8 cellular contexts compared by ENCODE assay signal in the genomic region with DNA sequence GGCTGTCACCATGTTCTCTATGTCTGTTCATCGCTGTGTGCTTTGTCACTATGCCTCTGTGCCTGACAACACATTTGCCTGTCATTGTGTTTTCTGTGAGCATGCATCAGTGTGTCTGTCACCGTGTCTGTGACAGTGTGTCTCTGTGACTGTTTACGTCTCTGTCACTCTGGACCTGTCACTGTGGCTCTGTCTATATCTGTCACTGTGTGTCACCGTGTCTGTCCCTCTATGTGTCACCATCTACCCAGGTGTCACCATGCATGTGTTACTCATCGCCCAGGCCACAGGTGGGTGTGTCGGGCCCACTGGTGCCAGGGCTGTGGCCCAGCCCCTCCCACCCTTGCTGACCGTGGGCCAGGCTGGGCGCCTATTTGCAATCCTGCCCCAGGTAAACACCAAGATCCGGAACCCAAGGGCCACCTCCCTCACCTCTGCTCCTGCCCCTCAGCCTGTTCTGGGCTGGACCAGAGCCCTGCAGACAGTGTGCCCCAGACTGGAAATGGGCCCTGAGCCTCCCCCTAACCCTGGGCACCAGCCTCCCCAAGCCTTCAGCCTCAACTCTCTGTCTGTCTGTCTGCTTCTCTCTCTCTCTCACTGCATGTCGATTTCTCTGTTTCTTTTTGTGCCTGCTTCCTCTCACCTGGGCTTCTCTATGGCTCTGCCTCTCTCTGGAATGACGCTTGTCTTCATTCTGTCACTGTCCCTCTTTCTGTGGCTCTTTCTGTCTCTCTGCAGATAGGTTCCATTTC. TPM values are rescaled to one million over a fixed set of nuclear protein-coding genes. Genes with fewer than 3 reads are reported as not detected.
A peak's percentile ranks its signal among the peaks of the same experiment; 100 is the strongest.
DNase-seq lines count a peak whose midpoint lies in the region; FAIRE-seq lines count a peak whose summit lies in the region.
"Had no signal": no experiment of that assay in that cellular context is flagged by ENCODE, and none has a peak within 500 bp of the region (broad histone marks: within the 10 kb centered on the region; RNA-seq: fewer than 3 reads in every experiment).

No MANE protein-coding gene starts in this region.

- H3K27ac ChIP-seq in small intestine (ENCODE audit: low read depth in 1 of 2, low read length in 1 of 2): peak overlapping the region; percentile 56 to 74

- peaks cover 0 to 3% of the 10 kb centered on the region in 2 donors for H3K4me1 ChIP-seq in small intestine (ENCODE audit: control insufficient read depth in 2 of 2, insufficient read depth in 1 of 2, low read depth in 1 of 2, low read length in 1 of 2)

- H3K9me3 Mint-ChIP-seq in T-helper 2 cell treated with Interferon-gamma antibody and Interleukin-4, amounts not matched to agents 5 μg/mL and 100 μg/mL, for 36 hours: no peaks in the 10 kb centered on the region

- H3K4me3 ChIP-seq in small intestine (ENCODE audit: low read depth in 1 of 2, low read length in 2 of 2): no peak overlapping the region

- peaks cover 0 to 2% of the 10 kb centered on the region in 2 donors for H3K36me3 ChIP-seq in small intestine (ENCODE audit: control insufficient read depth in 2 of 2, insufficient read depth in 2 of 2, low read length in 2 of 2)

- FAIRE-seq in small intestine (lab: Jason Lieb, UNC): no peak

- no peak overlapping the region for H3K27ac Mint-ChIP-seq in T-helper 2 cell treated with Interferon-gamma antibody and Interleukin-4, amounts not matched to agents 5 μg/mL and 100 μg/mL, for 36 hours

- peaks cover 2% of the 10 kb centered on the region for H3K36me3 Mint-ChIP-seq in T-helper 2 cell treated with Interferon-gamma antibody and Interleukin-4, amounts not matched to agents 5 μg/mL and 100 μg/mL, for 36 hours (ENCODE audit: low read depth)

- WGBS in small intestine, 3 donors: 24 to 60% (median 38%) methylated on average over 11 of the region's 11 CpGs

- H3K27me3 ChIP-seq in small intestine (ENCODE audit: control insufficient read depth in 2 of 2, insufficient read depth in 2 of 2, low read length in 2 of 2): no peaks in the 10 kb centered on the region

- no peaks in the 10 kb centered on the region for H3K9me3 ChIP-seq in small intestine (ENCODE audit: control insufficient read depth, low read depth)

- no peak overlapping the region for H3K4me3 Mint-ChIP-seq in T-helper 2 cell treated with Interferon-gamma antibody and Interleukin-4, amounts not matched to agents 5 μg/mL and 100 μg/mL, for 36 hours

- peaks cover 10% of the 10 kb centered on the region for H3K27me3 Mint-ChIP-seq in T-helper 2 cell treated with Interferon-gamma antibody and Interleukin-4, amounts not matched to agents 5 μg/mL and 100 μg/mL, for 36 hours (ENCODE audit: low read depth)

- DNase-seq in T-helper 2 cell treated with Interferon-gamma antibody and Interleukin-4, amounts not matched to agents 5 μg/mL and 100 μg/mL, for 36 hours (ENCODE audit: low spot score): peak; percentile 29
- no peak for DNase-seq in T-helper 2 cell
- peak; percentile 13 for DNase-seq in epidermal melanocyte (ENCODE audit: insufficient read length, low spot score)
- peak; percentile 84 for DNase-seq in small intestine
- no peak for DNase-seq in COLO829 (ENCODE audit: low spot score)
- no peak for DNase-seq in effector CD4-positive, alpha-beta T cell
- DNase-seq: NCI-H2171, SIG-M5 had no signal

- H3K4me1 Mint-ChIP-seq in T-helper 2 cell treated with Interferon-gamma antibody and Interleukin-4, amounts not matched to agents 5 μg/mL and 100 μg/mL, for 36 hours (ENCODE audit: low read depth): peaks cover 19% of the 10 kb centered on the region

RNA-seq across cellular contexts. Expression of a gene that starts 7.7 kb away (rescaled TPM):
- 10 to 100 TPM; 14.5 to 16.7 (median 14.6) TPM for polyA plus RNA-seq in small intestine

RNA-seq across cellular contexts. Expression of a gene that starts 14.1 kb away (rescaled TPM):
- polyA plus RNA-seq in small intestine: 10 to 100 TPM; 15.7 to 24.8 (median 21.5) TPM

RNA-seq across cellular contexts. Expression of a gene that starts 15.3 kb away (rescaled TPM):
- 100 to 1,000 TPM in 1 of 3 donors, 10 to 100 TPM in 2; 68.1 to 106 (median 76.7) TPM for polyA plus RNA-seq in small intestine

RNA-seq across cellular contexts. Expression of a gene that starts 24.2 kb away (rescaled TPM):
- polyA plus RNA-seq in small intestine: 10 to 100 TPM in 1 of 3 donors, 1 to 10 TPM in 2; 4.8 to 10.7 (median 7.3) TPM

RNA-seq across cellular contexts. Expression of a gene that starts 36.4 kb away (rescaled TPM):
- not detected for polyA plus RNA-seq in small intestine

Comparison
In these comparisons a context has a peak if more than half of its experiments do, and no peak if none do; other contexts are left out.
1. DNase-seq: peak in T-helper 2 cell treated with Interferon-gamma antibody and Interleukin-4, amounts not matched to agents 5 μg/mL and 100 μg/mL, for 36 hours (single experiment), epidermal melanocyte (single experiment) and small intestine (single experiment); none in T-helper 2 cell (0 of 5), COLO829 (single experiment) and effector CD4-positive, alpha-beta T cell (single experiment).